In the genomic region with DNA sequence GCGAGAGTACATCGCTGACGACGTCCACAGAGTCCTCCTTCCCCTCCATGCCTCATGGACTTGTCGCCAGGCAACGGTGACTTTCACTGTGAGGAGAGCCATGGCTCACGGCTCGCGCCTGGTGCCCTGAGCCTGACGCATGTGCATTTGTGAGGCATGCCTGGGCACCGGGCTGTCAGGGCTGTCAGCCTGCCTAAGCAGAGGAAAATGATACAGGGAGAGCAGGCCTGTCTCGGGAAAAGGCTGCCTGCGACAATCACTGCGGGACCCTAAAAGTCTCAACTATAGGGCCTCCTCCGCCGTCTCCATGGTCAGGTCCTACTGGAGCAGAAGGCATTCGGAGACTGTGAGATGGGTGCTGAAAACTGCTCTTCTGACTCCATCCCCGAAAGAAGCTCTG, we compare ENCODE assay signal across 17 cellular contexts.
"Had no signal": no experiment of that assay in that cellular context is flagged by ENCODE, and none has a peak within 500 bp of the region (broad histone marks: within the 10 kb centered on the region; RNA-seq: fewer than 3 reads in every experiment).

No MANE protein-coding gene starts in this region.

- H3K4me3 Mint-ChIP-seq: activated naive CD8-positive, alpha-beta T cell treated with anti-CD3 and anti-CD28 coated beads, Interleukin-2, amount 50 U/mL, for 24 hours; activated T-helper 1 cell treated with anti-CD3 and anti-CD28 coated beads, Interleukin-12 subunit alpha, Interleukin-12 subunit beta, Interleukin-2, Interleukin-4 antibody, amounts not matched to agents 30 ng/mL and 10 ng/mL and 1 ng/mL, durations not matched to agents 14 hours and 24 hours and 36 hours; nephron; stimulated activated naive CD8-positive, alpha-beta T cell treated with anti-CD3 and anti-CD28 coated beads, Interleukin-15, Interleukin-2, amounts not matched to agents 100 ng/mL and 50 ng/mL, for 24 hours had no signal

- H3K4me1 Mint-ChIP-seq: activated naive CD8-positive, alpha-beta T cell treated with anti-CD3 and anti-CD28 coated beads, Interleukin-2, amount 50 U/mL, for 24 hours; nephron had no signal

- H3K9me3 ChIP-seq: esophagus squamous epithelium, upper lobe of left lung had no signal

- FAIRE-seq: astrocyte, TTC549 had no signal

- H3K27ac ChIP-seq: esophagus squamous epithelium, foreskin keratinocyte, left lung, upper lobe of left lung had no signal

- DNase-seq: activated CD4-positive, alpha-beta T cell treated with anti-CD3 and anti-CD28 coated beads, Interleukin-2, amount 50 U/mL, for 4 hours; activated CD4-positive, CD25-positive, alpha-beta regulatory T cell treated with anti-CD3 and anti-CD28 coated beads, Interleukin-2, amount 50 U/mL, for 72 hours; activated naive CD4-positive, alpha-beta T cell; activated naive CD8-positive, alpha-beta T cell treated with anti-CD3 and anti-CD28 coated beads, Interleukin-2, amount 50 U/mL, for 24 hours; esophagus squamous epithelium; foreskin keratinocyte; left lung; mesendoderm; stimulated activated CD4-positive, alpha-beta T cell treated with anti-CD3 and anti-CD28 coated beads, Interleukin-2, amount 100 ng/mL, for 48 hours; stimulated activated CD8-positive, alpha-beta memory T cell treated with anti-CD3 and anti-CD28 coated beads, Interleukin-4, amount 100 ng/mL, for 48 hours; T-helper 2 cell had no signal

- H3K36me3 ChIP-seq: esophagus squamous epithelium, left lung, upper lobe of left lung had no signal

- H3K9me3 Mint-ChIP-seq: activated naive CD8-positive, alpha-beta T cell treated with anti-CD3 and anti-CD28 coated beads, Interleukin-2, amount 50 U/mL, for 24 hours; activated T-helper 1 cell treated with anti-CD3 and anti-CD28 coated beads, Interleukin-12 subunit alpha, Interleukin-12 subunit beta, Interleukin-2, Interleukin-4 antibody, amounts not matched to agents 30 ng/mL and 10 ng/mL and 1 ng/mL, durations not matched to agents 14 hours and 24 hours and 36 hours; stimulated activated naive CD8-positive, alpha-beta T cell treated with anti-CD3 and anti-CD28 coated beads, Interleukin-15, Interleukin-2, amounts not matched to agents 100 ng/mL and 50 ng/mL, for 24 hours had no signal

- H3K4me1 ChIP-seq: esophagus squamous epithelium, foreskin keratinocyte, left lung, upper lobe of left lung had no signal

- H3K27me3 Mint-ChIP-seq: activated naive CD8-positive, alpha-beta T cell treated with anti-CD3 and anti-CD28 coated beads, Interleukin-2, amount 50 U/mL, for 24 hours; stimulated activated naive CD8-positive, alpha-beta T cell treated with anti-CD3 and anti-CD28 coated beads, Interleukin-15, Interleukin-2, amounts not matched to agents 100 ng/mL and 50 ng/mL, for 24 hours had no signal

- H3K4me3 ChIP-seq: esophagus squamous epithelium, left lung, upper lobe of left lung had no signal

- ATAC-seq: activated naive CD8-positive, alpha-beta T cell treated with anti-CD3 and anti-CD28 coated beads, Interleukin-2, amount 50 U/mL, for 24 hours; foreskin keratinocyte; left lung had no signal

- H3K27ac Mint-ChIP-seq: activated naive CD8-positive, alpha-beta T cell treated with anti-CD3 and anti-CD28 coated beads, Interleukin-2, amount 50 U/mL, for 24 hours; activated T-helper 1 cell treated with anti-CD3 and anti-CD28 coated beads, Interleukin-12 subunit alpha, Interleukin-12 subunit beta, Interleukin-2, Interleukin-4 antibody, amounts not matched to agents 30 ng/mL and 10 ng/mL and 1 ng/mL, durations not matched to agents 14 hours and 24 hours and 36 hours; nephron; stimulated activated naive CD8-positive, alpha-beta T cell treated with anti-CD3 and anti-CD28 coated beads, Interleukin-15, Interleukin-2, amounts not matched to agents 100 ng/mL and 50 ng/mL, for 24 hours had no signal
